1 cellular context compared by ENCODE assay signal in the genomic region with DNA sequence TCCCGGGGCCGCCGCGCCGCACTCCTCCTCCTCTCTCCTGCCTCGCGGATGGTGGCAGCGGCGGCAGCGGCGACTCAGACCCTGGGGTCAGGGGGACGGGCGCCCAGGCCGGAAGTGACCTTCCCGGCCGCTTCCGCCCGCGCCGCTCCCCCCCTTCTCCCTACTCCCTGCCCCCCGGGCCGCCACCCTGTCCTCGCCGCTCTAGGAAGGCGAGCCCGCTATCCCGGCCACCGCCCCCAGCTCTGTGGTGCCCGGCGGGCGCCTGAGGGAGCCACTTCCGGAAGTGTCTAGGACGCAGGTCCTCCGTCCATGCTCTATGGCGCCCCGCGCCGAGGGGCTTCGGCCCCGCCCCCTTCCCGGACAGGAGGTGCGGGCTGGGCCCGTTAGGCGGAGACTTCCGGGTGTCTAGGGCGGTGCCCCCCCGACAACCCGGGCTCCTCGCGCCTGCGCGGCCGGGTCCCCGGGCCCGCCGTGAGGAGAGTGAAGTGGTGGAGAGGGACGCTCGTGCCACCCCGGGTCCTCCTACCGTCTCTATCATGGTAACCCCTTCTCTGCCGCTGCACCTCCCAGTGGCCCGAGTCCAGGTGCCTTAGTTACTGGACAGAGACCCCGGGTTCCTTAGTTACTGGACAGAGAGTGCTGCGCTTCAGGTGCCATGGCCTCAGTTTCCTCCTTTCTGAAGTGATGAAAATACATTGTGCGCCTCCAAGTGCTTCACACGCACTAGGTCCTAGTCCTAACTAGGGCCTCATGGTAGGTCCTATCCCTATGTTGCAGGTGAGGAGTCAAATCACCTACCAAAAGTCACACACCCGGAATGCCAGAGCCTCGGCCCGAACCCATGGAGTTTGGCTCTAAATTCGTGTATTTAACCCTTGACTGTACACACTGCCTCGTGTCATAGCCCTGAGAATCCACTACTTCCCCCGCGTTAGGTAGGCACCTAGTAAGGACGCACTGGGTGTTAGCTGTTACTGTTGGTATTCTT.
TF ChIP-seq lines count a peak whose summit lies in the region.

A gene (minus strand): TSS at position 116 of the 988 bp plus-strand sequence. CDS start 18,078 bp downstream, outside the sequence.

TF ChIP-seq in HEK293, 187 proteins besides CTCF, POLR2A, EP300 and RAD21 (continued from another document and continues in another):
- TF ChIP-seq IKZF3 (tag by site-specific recombination; IDR thresholded peaks at IDR 0.05), result peak; percentile 68
- TF ChIP-seq SALL2 (tag by site-specific recombination; IDR thresholded peaks at IDR 0.05; ENCODE audit: borderline replicate concordance), result no peak
- TF ChIP-seq ZNF341 (tag by site-specific recombination; IDR thresholded peaks at IDR 0.05; ENCODE audit: low read depth), result peak; percentile 60
- 0 out of 2 replicates have a peak, but pooled peaks have one; percentile 69 for TF ChIP-seq ZNF785 (tag by site-specific recombination; IDR thresholded peaks at IDR 0.05)
- no peak for TF ChIP-seq ZNF514 (tag by site-specific recombination; IDR thresholded peaks at IDR 0.05)
- TF ChIP-seq, protein P1, sequence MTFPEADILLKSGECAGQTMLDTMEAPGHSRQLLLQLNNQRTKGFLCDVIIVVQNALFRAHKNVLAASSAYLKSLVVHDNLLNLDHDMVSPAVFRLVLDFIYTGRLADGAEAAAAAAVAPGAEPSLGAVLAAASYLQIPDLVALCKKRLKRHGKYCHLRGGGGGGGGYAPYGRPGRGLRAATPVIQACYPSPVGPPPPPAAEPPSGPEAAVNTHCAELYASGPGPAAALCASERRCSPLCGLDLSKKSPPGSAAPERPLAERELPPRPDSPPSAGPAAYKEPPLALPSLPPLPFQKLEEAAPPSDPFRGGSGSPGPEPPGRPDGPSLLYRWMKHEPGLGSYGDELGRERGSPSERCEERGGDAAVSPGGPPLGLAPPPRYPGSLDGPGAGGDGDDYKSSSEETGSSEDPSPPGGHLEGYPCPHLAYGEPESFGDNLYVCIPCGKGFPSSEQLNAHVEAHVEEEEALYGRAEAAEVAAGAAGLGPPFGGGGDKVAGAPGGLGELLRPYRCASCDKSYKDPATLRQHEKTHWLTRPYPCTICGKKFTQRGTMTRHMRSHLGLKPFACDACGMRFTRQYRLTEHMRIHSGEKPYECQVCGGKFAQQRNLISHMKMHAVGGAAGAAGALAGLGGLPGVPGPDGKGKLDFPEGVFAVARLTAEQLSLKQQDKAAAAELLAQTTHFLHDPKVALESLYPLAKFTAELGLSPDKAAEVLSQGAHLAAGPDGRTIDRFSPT (tag by site-specific recombination; IDR thresholded peaks at IDR 0.05), result peak; percentile 69
- TF ChIP-seq, protein P2, sequence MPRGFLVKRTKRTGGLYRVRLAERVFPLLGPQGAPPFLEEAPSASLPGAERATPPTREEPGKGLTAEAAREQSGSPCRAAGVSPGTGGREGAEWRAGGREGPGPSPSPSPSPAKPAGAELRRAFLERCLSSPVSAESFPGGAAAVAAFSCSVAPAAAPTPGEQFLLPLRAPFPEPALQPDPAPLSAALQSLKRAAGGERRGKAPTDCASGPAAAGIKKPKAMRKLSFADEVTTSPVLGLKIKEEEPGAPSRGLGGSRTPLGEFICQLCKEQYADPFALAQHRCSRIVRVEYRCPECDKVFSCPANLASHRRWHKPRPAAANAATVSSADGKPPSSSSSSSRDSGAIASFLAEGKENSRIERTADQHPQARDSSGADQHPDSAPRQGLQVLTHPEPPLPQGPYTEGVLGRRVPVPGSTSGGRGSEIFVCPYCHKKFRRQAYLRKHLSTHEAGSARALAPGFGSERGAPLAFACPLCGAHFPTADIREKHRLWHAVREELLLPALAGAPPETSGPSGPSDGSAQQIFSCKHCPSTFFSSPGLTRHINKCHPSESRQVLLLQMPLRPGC (tag by site-specific recombination; IDR thresholded peaks at IDR 0.05), result 0 out of 2 replicates have a peak, but pooled peaks have one; percentile 14
- no peak for TF ChIP-seq ZBTB17 (tag by site-specific recombination; IDR thresholded peaks at IDR 0.05)
- TF ChIP-seq ZNF558 (tag by site-specific recombination; IDR thresholded peaks at IDR 0.05), result no peak
- peak; percentile 82 for TF ChIP-seq SP7 (tag by site-specific recombination; IDR thresholded peaks at IDR 0.05)
- TF ChIP-seq, protein P3, sequence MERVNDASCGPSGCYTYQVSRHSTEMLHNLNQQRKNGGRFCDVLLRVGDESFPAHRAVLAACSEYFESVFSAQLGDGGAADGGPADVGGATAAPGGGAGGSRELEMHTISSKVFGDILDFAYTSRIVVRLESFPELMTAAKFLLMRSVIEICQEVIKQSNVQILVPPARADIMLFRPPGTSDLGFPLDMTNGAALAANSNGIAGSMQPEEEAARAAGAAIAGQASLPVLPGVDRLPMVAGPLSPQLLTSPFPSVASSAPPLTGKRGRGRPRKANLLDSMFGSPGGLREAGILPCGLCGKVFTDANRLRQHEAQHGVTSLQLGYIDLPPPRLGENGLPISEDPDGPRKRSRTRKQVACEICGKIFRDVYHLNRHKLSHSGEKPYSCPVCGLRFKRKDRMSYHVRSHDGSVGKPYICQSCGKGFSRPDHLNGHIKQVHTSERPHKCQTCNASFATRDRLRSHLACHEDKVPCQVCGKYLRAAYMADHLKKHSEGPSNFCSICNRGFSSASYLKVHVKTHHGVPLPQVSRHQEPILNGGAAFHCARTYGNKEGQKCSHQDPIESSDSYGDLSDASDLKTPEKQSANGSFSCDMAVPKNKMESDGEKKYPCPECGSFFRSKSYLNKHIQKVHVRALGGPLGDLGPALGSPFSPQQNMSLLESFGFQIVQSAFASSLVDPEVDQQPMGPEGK (tag by site-specific recombination; IDR thresholded peaks at IDR 0.05), result peak; percentile 100
- no peak for TF ChIP-seq FEZF1 (tag by site-specific recombination; IDR thresholded peaks at IDR 0.05)
- TF ChIP-seq, protein P4, sequence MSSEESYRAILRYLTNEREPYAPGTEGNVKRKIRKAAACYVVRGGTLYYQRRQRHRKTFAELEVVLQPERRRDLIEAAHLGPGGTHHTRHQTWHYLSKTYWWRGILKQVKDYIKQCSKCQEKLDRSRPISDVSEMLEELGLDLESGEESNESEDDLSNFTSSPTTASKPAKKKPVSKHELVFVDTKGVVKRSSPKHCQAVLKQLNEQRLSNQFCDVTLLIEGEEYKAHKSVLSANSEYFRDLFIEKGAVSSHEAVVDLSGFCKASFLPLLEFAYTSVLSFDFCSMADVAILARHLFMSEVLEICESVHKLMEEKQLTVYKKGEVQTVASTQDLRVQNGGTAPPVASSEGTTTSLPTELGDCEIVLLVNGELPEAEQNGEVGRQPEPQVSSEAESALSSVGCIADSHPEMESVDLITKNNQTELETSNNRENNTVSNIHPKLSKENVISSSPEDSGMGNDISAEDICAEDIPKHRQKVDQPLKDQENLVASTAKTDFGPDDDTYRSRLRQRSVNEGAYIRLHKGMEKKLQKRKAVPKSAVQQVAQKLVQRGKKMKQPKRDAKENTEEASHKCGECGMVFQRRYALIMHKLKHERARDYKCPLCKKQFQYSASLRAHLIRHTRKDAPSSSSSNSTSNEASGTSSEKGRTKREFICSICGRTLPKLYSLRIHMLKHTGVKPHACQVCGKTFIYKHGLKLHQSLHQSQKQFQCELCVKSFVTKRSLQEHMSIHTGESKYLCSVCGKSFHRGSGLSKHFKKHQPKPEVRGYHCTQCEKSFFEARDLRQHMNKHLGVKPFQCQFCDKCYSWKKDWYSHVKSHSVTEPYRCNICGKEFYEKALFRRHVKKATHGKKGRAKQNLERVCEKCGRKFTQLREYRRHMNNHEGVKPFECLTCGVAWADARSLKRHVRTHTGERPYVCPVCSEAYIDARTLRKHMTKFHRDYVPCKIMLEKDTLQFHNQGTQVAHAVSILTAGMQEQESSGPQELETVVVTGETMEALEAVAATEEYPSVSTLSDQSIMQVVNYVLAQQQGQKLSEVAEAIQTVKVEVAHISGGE (tag by site-specific recombination; conservative IDR thresholded peaks at IDR 0.05; ENCODE audit: low read depth), result peak; percentile 96
- TF ChIP-seq, protein P5, sequence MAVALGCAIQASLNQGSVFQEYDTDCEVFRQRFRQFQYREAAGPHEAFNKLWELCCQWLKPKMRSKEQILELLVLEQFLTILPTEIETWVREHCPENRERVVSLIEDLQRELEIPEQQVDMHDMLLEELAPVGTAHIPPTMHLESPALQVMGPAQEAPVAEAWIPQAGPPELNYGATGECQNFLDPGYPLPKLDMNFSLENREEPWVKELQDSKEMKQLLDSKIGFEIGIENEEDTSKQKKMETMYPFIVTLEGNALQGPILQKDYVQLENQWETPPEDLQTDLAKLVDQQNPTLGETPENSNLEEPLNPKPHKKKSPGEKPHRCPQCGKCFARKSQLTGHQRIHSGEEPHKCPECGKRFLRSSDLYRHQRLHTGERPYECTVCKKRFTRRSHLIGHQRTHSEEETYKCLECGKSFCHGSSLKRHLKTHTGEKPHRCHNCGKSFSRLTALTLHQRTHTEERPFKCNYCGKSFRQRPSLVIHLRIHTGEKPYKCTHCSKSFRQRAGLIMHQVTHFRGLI (tag by site-specific recombination; IDR thresholded peaks at IDR 0.05), result peak; percentile 83
- TF ChIP-seq GLIS2 (tag by site-specific recombination; IDR thresholded peaks at IDR 0.05), result peak; percentile 96
- no peak for TF ChIP-seq ZNF777 (tag by site-specific recombination; IDR thresholded peaks at IDR 0.05; ENCODE audit: borderline replicate concordance)
- TF ChIP-seq, protein P6, sequence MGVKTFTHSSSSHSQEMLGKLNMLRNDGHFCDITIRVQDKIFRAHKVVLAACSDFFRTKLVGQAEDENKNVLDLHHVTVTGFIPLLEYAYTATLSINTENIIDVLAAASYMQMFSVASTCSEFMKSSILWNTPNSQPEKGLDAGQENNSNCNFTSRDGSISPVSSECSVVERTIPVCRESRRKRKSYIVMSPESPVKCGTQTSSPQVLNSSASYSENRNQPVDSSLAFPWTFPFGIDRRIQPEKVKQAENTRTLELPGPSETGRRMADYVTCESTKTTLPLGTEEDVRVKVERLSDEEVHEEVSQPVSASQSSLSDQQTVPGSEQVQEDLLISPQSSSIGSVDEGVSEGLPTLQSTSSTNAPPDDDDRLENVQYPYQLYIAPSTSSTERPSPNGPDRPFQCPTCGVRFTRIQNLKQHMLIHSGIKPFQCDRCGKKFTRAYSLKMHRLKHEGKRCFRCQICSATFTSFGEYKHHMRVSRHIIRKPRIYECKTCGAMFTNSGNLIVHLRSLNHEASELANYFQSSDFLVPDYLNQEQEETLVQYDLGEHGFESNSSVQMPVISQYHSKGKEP (tag by site-specific recombination; IDR thresholded peaks at IDR 0.05), result no peak
- no peak for TF ChIP-seq ZFP69B (tag by site-specific recombination; IDR thresholded peaks at IDR 0.05)
- TF ChIP-seq EGR2 (tag by site-specific recombination; IDR thresholded peaks at IDR 0.05; ENCODE audit: low read depth), result peak; percentile 57; the same call in 1 of the 2 replicates
- TF ChIP-seq ZNF623 (tag by site-specific recombination; IDR thresholded peaks at IDR 0.05), result no peak
- peak; percentile 92 for TF ChIP-seq ZNF335 (tag by site-specific recombination; conservative IDR thresholded peaks at IDR 0.05)
- no peak for TF ChIP-seq ZFP37 (tag by site-specific recombination; IDR thresholded peaks at IDR 0.05)
- TF ChIP-seq KLF7 (tag by site-specific recombination; IDR thresholded peaks at IDR 0.05; ENCODE audit: borderline replicate concordance), result peak; percentile 63; the same call in 1 of the 2 replicates
- TF ChIP-seq, protein P7, sequence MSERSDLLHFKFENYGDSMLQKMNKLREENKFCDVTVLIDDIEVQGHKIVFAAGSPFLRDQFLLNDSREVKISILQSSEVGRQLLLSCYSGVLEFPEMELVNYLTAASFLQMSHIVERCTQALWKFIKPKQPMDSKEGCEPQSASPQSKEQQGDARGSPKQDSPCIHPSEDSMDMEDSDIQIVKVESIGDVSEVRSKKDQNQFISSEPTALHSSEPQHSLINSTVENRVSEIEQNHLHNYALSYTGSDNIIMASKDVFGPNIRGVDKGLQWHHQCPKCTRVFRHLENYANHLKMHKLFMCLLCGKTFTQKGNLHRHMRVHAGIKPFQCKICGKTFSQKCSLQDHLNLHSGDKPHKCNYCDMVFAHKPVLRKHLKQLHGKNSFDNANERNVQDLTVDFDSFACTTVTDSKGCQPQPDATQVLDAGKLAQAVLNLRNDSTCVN (tag by site-specific recombination; optimal IDR thresholded peaks at IDR 0.05), result peak; percentile 54
- no peak for TF ChIP-seq HOXD13 (CRISPR knock-in tag; IDR thresholded peaks at IDR 0.05; ENCODE audit: borderline replicate concordance)
- TF ChIP-seq ZNF404 (tag by site-specific recombination; IDR thresholded peaks at IDR 0.05), result no peak
- TF ChIP-seq, protein P8, sequence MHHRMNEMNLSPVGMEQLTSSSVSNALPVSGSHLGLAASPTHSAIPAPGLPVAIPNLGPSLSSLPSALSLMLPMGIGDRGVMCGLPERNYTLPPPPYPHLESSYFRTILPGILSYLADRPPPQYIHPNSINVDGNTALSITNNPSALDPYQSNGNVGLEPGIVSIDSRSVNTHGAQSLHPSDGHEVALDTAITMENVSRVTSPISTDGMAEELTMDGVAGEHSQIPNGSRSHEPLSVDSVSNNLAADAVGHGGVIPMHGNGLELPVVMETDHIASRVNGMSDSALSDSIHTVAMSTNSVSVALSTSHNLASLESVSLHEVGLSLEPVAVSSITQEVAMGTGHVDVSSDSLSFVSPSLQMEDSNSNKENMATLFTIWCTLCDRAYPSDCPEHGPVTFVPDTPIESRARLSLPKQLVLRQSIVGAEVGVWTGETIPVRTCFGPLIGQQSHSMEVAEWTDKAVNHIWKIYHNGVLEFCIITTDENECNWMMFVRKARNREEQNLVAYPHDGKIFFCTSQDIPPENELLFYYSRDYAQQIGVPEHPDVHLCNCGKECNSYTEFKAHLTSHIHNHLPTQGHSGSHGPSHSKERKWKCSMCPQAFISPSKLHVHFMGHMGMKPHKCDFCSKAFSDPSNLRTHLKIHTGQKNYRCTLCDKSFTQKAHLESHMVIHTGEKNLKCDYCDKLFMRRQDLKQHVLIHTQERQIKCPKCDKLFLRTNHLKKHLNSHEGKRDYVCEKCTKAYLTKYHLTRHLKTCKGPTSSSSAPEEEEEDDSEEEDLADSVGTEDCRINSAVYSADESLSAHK (tag by site-specific recombination; IDR thresholded peaks at IDR 0.05), result 0 out of 2 replicates have a peak, but pooled peaks have one; percentile 37
- no peak for TF ChIP-seq ZNF548 (tag by site-specific recombination; IDR thresholded peaks at IDR 0.05)
- TF ChIP-seq ZIC2 (tag by site-specific recombination; IDR thresholded peaks at IDR 0.05), result peak; percentile 80
- no peak for TF ChIP-seq ZNF146 (tag by site-specific recombination; IDR thresholded peaks at IDR 0.05)
- TF ChIP-seq KLF16 (tag by site-specific recombination; IDR thresholded peaks at IDR 0.05), result peak; percentile 97
- peak; percentile 65 for TF ChIP-seq ZNF324 (tag by site-specific recombination; IDR thresholded peaks at IDR 0.05)
- no peak for TF ChIP-seq OSR2 (tag by site-specific recombination; IDR thresholded peaks at IDR 0.05)
- no peak for TF ChIP-seq ZNF114 (tag by site-specific recombination; IDR thresholded peaks at IDR 0.05)
- TF ChIP-seq, protein P9, sequence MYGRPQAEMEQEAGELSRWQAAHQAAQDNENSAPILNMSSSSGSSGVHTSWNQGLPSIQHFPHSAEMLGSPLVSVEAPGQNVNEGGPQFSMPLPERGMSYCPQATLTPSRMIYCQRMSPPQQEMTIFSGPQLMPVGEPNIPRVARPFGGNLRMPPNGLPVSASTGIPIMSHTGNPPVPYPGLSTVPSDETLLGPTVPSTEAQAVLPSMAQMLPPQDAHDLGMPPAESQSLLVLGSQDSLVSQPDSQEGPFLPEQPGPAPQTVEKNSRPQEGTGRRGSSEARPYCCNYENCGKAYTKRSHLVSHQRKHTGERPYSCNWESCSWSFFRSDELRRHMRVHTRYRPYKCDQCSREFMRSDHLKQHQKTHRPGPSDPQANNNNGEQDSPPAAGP (tag by site-specific recombination; IDR thresholded peaks at IDR 0.05), result peak; percentile 52
- peak; percentile 68; the same call in 1 of the 2 replicates for TF ChIP-seq ZBTB7A (tag by site-specific recombination; IDR thresholded peaks at IDR 0.05; ENCODE audit: low read depth)
- no peak for TF ChIP-seq ZNF16 (tag by site-specific recombination; IDR thresholded peaks at IDR 0.05; ENCODE audit: low read depth)
